In the genomic region with DNA sequence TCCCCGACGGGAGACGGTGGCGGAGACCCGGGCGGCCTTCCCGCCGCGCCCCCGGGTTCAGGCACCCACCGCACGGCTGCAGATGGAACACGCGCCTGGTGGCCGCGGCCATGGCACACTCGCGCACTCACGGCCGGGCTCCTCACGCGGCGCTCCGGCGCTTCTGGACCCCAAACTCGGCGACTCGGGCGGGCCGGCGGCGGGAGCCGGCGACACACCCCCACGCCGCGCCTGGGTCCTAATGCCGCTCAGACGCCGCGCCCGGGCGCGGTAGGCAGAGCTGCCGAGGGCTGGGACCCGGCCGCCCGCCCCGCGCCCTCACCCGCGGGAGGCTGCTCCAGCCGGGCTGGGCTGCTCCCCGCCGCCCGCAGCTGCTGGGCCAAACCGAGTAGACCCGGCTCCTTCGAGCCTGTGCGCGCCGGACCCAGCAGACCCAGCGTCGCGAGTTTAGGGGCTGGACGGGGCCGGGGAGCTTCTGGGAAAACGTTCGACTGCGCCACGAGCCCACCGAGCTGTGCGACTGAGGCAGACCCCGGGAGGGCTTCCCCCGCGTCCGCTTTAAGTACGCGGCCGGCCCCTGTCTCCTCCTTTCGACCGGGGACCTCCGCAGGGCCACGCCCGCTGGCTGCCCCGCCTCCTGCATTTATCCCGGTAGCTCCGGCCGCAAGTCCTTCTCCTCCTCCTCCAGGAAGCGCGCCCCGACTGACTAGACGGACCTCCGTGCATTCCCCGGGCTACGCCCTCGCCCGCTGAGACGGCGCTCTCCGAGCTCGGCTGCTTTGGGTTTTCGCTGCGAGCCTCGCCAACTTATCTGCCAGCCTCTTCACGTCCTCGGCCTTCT, we compare ENCODE assay signal across 8 cellular contexts. TPM values are rescaled to one million over a fixed set of nuclear protein-coding genes. Genes with fewer than 3 reads are reported as not detected.
A peak's percentile ranks its signal among the peaks of the same experiment; 100 is the strongest.
DNase-seq lines count a peak whose midpoint lies in the region; ATAC-seq, FAIRE-seq and TF ChIP-seq lines count a peak whose summit lies in the region.

A gene (minus strand): TSS at position 165 of the 841 bp plus-strand sequence. CDS start 53 bp downstream, at position 112.

- DNase-seq in BE2C (peak; percentile 38), MV-4-11 (lab: John Stamatoyannopoulos, UW) (peak; percentile 70), endothelial cell of umbilical vein (ENCODE audit: low read depth, low spot score) (peak; percentile 69), transverse colon (peak; percentile 77)
- peak; percentile 45 for DNase-seq in activated CD4-positive, alpha-beta T cell treated with anti-CD3 and anti-CD28 coated beads for 48 hours

- H3K9me1 ChIP-seq in endothelial cell of umbilical vein (replicated peaks; ENCODE audit: control insufficient read depth, extremely low read depth, insufficient read depth, low read length), result no peaks in the 10 kb centered on the region

- dilution Hi-C loops in endothelial cell of umbilical vein (cut with MboI; ENCODE audit: extremely low pct_ligation_motif_present, low sequenced_read_pairs), result no loop called here

- ATAC-seq in GM19324 (IDR thresholded peaks at IDR 0.05; ENCODE audit: low FRiP score, unreplicated experiment) (peak; percentile 46), HG03457 (IDR thresholded peaks at IDR 0.05; ENCODE audit: unreplicated experiment) (no peak)

- no peaks in the 10 kb centered on the region for H3K9me3 ChIP-seq in BE2C
- H3K9me3 ChIP-seq in endothelial cell of umbilical vein (replicated peaks; ENCODE audit: control insufficient read depth, insufficient read depth, low read length), result no peaks in the 10 kb centered on the region
- no peaks in the 10 kb centered on the region for H3K9me3 ChIP-seq in mesodermal cell (ENCODE audit: control insufficient read depth, low read length)
- H3K9me3 ChIP-seq in transverse colon, result no peaks in the 10 kb centered on the region

- H3K27ac ChIP-seq in endothelial cell of umbilical vein (ENCODE audit: insufficient read depth, low read depth, low read length) (no peak within 1 kb of the TSS), mesodermal cell (ENCODE audit: low read depth, low read length, severe bottlenecking) (no peak within 1 kb of the TSS), transverse colon (peak within 1 kb of the TSS in 1 of 4 donors; percentile 11)

- H3K4me1 ChIP-seq in BE2C (no peaks in the 10 kb centered on the region), endothelial cell of umbilical vein (ENCODE audit: control insufficient read depth, extremely low read depth, insufficient read depth, low read length) (peaks cover 14% of the 10 kb centered on the region), mesodermal cell (ENCODE audit: control insufficient read depth, insufficient read depth, low read length, poor library complexity, severe bottlenecking) (peaks cover 9% of the 10 kb centered on the region), transverse colon (peaks cover 6 to 25% (median 18%) of the 10 kb centered on the region in 4 donors)

- peak; percentile 72 for FAIRE-seq in endothelial cell of umbilical vein (lab: Jason Lieb, UNC)

- in situ Hi-C loops in transverse colon (cut with MboI; ENCODE audit: low pct_ligation_motif_present in 1 of 4, low pct_unique_long_range_greater_than_20kb in 1 of 4, low sequenced_read_pairs in 3 of 4), result no loop called here

- 0% methylated on average over 76 to 99 of the region's 107 CpGs for WGBS in mesodermal cell (ENCODE audit: insufficient coverage in 2 of 2), 2 experiments
- 2% methylated on average over 93 of the region's 107 CpGs; no CpG with 5 or more reads in 1 of the 2 donors for WGBS in transverse colon (ENCODE audit: low coverage in 1 of 2), 2 donors

- H3K27me3 ChIP-seq in BE2C (peaks cover 49% of the 10 kb centered on the region), endothelial cell of umbilical vein (ENCODE audit: control insufficient read depth in 2 of 2, insufficient read depth in 2 of 2, low read length in 2 of 2) (peaks cover 0 to 12% of the 10 kb centered on the region in 2 experiments), transverse colon (peaks cover 96% of the 10 kb centered on the region)

- peak within 1 kb of the TSS; percentile 97 for H2AFZ ChIP-seq in endothelial cell of umbilical vein (ENCODE audit: low read depth, low read length)

- TF ChIP-seq POLR2A in endothelial cell of umbilical vein (IDR thresholded peaks at IDR 0.05; ENCODE audit: low read depth, low read length) (peak; percentile 73), transverse colon (IDR thresholded peaks at IDR 0.05) (no peak)

- H3K79me2 ChIP-seq in endothelial cell of umbilical vein (ENCODE audit: control insufficient read depth, insufficient read depth, low read length), result no peaks in the 10 kb centered on the region

- no peaks in the 10 kb centered on the region for H3K36me3 ChIP-seq in BE2C
- no peaks in the 10 kb centered on the region for H3K36me3 ChIP-seq in endothelial cell of umbilical vein (ENCODE audit: control insufficient read depth in 2 of 2, extremely low read depth in 1 of 2, insufficient read depth in 2 of 2, low read length in 2 of 2)
- H3K36me3 ChIP-seq in mesodermal cell (ENCODE audit: control insufficient read depth, insufficient read depth, low read length), result no peaks in the 10 kb centered on the region
- no peaks in the 10 kb centered on the region for H3K36me3 ChIP-seq in transverse colon

- H3K9ac ChIP-seq in endothelial cell of umbilical vein (replicated peaks; ENCODE audit: extremely low read depth, insufficient read depth, low read length), result peak within 1 kb of the TSS; percentile 26

- intact Hi-C loops in endothelial cell of umbilical vein (cut with micrococcal nuclease) (no loop called here), transverse colon (cut with DNase I; ENCODE audit: low total_unique reads) (no loop called here)

- POLR2A ChIA-PET in endothelial cell of umbilical vein (lab: Charles Lee), result no interaction called here

- BruUV-seq in endothelial cell of umbilical vein (replicated peaks; lab: Mats Ljungman, UMichigan), result no TSS peak

- CTCF ChIA-PET in endothelial cell of umbilical vein (lab: Charles Lee), result interaction anchor here (0.7 to 2.9 kb wide), 5 partner anchors 11 to 186 kb away, joined by 3 to 26 read pairs (median 5); no protein-coding TSS in a partner anchor

- TF ChIP-seq CTCF in BE2C (IDR thresholded peaks at IDR 0.05; ENCODE audit: low read depth, low read length) (no peak), endothelial cell of umbilical vein (IDR thresholded peaks at IDR 0.05; ENCODE audit: extremely low read depth in 1 of 2, insufficient read depth in 1 of 2, low read depth in 1 of 2, low read length in 2 of 2) (no peak), transverse colon (IDR thresholded peaks at IDR 0.05) (no peak)

- H3K4me3 ChIP-seq in BE2C (ENCODE audit: low read depth, low read length) (peak within 1 kb of the TSS; percentile 41), endothelial cell of umbilical vein (replicated peaks in 1 of 3; ENCODE audit: insufficient read depth in 1 of 3, low read depth in 1 of 3, low read length in 3 of 3) (peak within 1 kb of the TSS; percentile 71 to 72 (median 71)), mesodermal cell (ENCODE audit: extremely low read depth, insufficient read depth, low read length, poor library complexity, severe bottlenecking) (peak within 1 kb of the TSS; percentile 66), transverse colon (peak within 1 kb of the TSS; percentile 47 to 83 (median 61))

- no peaks in the 10 kb centered on the region for H4K20me1 ChIP-seq in endothelial cell of umbilical vein (replicated peaks; ENCODE audit: control insufficient read depth, extremely low read depth, insufficient read depth, low read length)

- TF ChIP-seq EP300 in transverse colon (IDR thresholded peaks at IDR 0.05; ENCODE audit: low read depth), result no peak

- peak within 1 kb of the TSS; percentile 60 for H3K4me2 ChIP-seq in endothelial cell of umbilical vein (ENCODE audit: insufficient read depth, low read length)

TF ChIP-seq in endothelial cell of umbilical vein, 7 proteins besides CTCF, POLR2A, EP300 and RAD21:
- TF ChIP-seq GATA2 (IDR thresholded peaks at IDR 0.05; ENCODE audit: insufficient read depth, insufficient read length, low read depth, low read length) (no peak), POLR2AphosphoS5 (IDR thresholded peaks at IDR 0.05; ENCODE audit: insufficient read depth, low read depth, low read length) (peak; percentile 56)
TF ChIP-seq in endothelial cell of umbilical vein: peak in this region for 1.

RNA-seq across cellular contexts. Expression of the gene that starts here (rescaled TPM):
- 0.31 TPM for polyA plus RNA-seq in BE2C (2012; ENCODE audit: insufficient read depth, insufficient read length, low read depth)
- total RNA-seq in endothelial cell of umbilical vein (10.2 and 15.5 TPM in 2 replicates), transverse colon (1 to 10 TPM in 1 of 4 donors, under 1 TPM in 3; 0.20 to 1.4 (median 0.69) TPM)
- 5.7 and 6.1 TPM in 2 replicates for polyA plus RNA-seq in endothelial cell of umbilical vein
- 3.2 and 3.4 TPM in 2 replicates for polyA plus RNA-seq in endothelial cell of umbilical vein (2011; cell fraction: cytosol; rRNA removed)
- polyA plus RNA-seq in endothelial cell of umbilical vein (2011; cell fraction: nucleus; rRNA removed), result 32.5 and 40.0 TPM in 2 replicates
- polyA plus RNA-seq in endothelial cell of umbilical vein (2012), result 12.0 and 13.5 TPM in 2 replicates
- 3.7 and 5.0 TPM in 2 replicates for polyA minus RNA-seq in endothelial cell of umbilical vein
- 1.0 TPM for polyA minus RNA-seq in endothelial cell of umbilical vein (2011; cell fraction: cytosol; rRNA and poly(A)+ RNA removed)
- polyA minus RNA-seq in endothelial cell of umbilical vein (2011; cell fraction: nucleus; rRNA and poly(A)+ RNA removed), result 6.8 and 11.8 TPM in 2 replicates
- polyA plus RNA-seq in mesodermal cell (2013, experiment 1 of 2), result 7.6 TPM
- 6.4 TPM for polyA plus RNA-seq in mesodermal cell (2013, experiment 2 of 2)
